12 cellular contexts compared by ENCODE assay signal in genomic region chr21:26801524-26801923, GRCh38. TPM values are rescaled to one million over a fixed set of nuclear protein-coding genes. Genes with fewer than 3 reads are reported as not detected.
DNase-seq lines count a peak whose midpoint lies in the region; ATAC-seq and TF ChIP-seq lines count a peak whose summit lies in the region.
"Had no signal": no experiment of that assay in that cellular context is flagged by ENCODE, and none has a peak within 500 bp of the region (broad histone marks: within the 10 kb centered on the region; RNA-seq: fewer than 3 reads in every experiment).

No MANE protein-coding gene starts in this region.

- intact Hi-C loops in Right ventricle myocardium inferior (cut with DNase I) = no loop called here
- intact Hi-C loops in cardiac septum (cut with DNase I) = no loop called here
- intact Hi-C loops in vagina (cut with DNase I) = loop anchor here (2.0 kb wide), 1 partner anchor 19 kb away; no protein-coding TSS in a partner anchor

- no peaks in the 10 kb centered on the region for H3K27me3 Mint-ChIP-seq in neural progenitor cell (ENCODE audit: insufficient read depth, low read depth)

- TF ChIP-seq CTCF in neural progenitor cell (IDR thresholded peaks at IDR 0.05) (no peak), vagina (IDR thresholded peaks at IDR 0.05) (no peak)

- ATAC-seq in Right ventricle myocardium inferior (peak; percentile 27), HG03196 (IDR thresholded peaks at IDR 0.05; ENCODE audit: unreplicated experiment) (no peak)
- ATAC-seq: activated CD8-positive, alpha-beta T cell treated with anti-CD3 and anti-CD28 coated beads for 36 hours had no signal

- H3K9me3 ChIP-seq in neural progenitor cell (ENCODE audit: low read depth) = no peaks in the 10 kb centered on the region
- no peaks in the 10 kb centered on the region for H3K9me3 ChIP-seq in vagina
- no peaks in the 10 kb centered on the region for H3K9me3 ChIP-seq in HAP-1

- H3K36me3 Mint-ChIP-seq in neural progenitor cell = no peaks in the 10 kb centered on the region

- no peaks in the 10 kb centered on the region for H3K27me3 ChIP-seq in neural progenitor cell
- H3K27me3 ChIP-seq in vagina = no peaks in the 10 kb centered on the region
- H3K27me3 ChIP-seq in HAP-1 (ENCODE audit: low read depth) = no peaks in the 10 kb centered on the region

- no peak overlapping the region for H3K27ac Mint-ChIP-seq in neural progenitor cell
- H3K27ac Mint-ChIP-seq: activated CD8-positive, alpha-beta T cell treated with anti-CD3 and anti-CD28 coated beads for 36 hours had no signal

- H3K79me2 ChIP-seq in neural progenitor cell (ENCODE audit: low read depth) = no peaks in the 10 kb centered on the region

- in situ Hi-C loops in HAP-1 (cut with MboI; ENCODE audit: low sequenced_read_pairs) = no loop called here

- H3K9ac ChIP-seq in neural progenitor cell = no peak overlapping the region

- no peak overlapping the region for H3K4me3 Mint-ChIP-seq in neural progenitor cell
- H3K4me3 Mint-ChIP-seq: activated CD8-positive, alpha-beta T cell treated with anti-CD3 and anti-CD28 coated beads for 36 hours had no signal

- H3K36me3 ChIP-seq in neural progenitor cell (no peaks in the 10 kb centered on the region), vagina (no peaks in the 10 kb centered on the region), HAP-1 (replicated peaks) (no peaks in the 10 kb centered on the region)

- DNase-seq in Right ventricle myocardium inferior (ENCODE audit: missing footprints) (no peak), cardiac septum (ENCODE audit: low spot score) (no peak), fibroblast of gingiva (ENCODE audit: low read depth) (peak; percentile 89), neural progenitor cell (ENCODE audit: low spot score) (no peak), vagina (ENCODE audit: extremely low spot score in 2 of 2) (no peak), HAP-1 (ENCODE audit: low spot score in 2 of 2) (no peak), LoVo (ENCODE audit: low spot score) (no peak)
- DNase-seq: activated CD8-positive, alpha-beta T cell treated with anti-CD3 and anti-CD28 coated beads for 36 hours; hippocampal formation; NCI-H1930; SHP77 treated with DMSO at 0.1 percent for 48 hours had no signal

- no peak for TF ChIP-seq POLR2A in vagina (IDR thresholded peaks at IDR 0.05)

- H4K20me1 ChIP-seq in neural progenitor cell (ENCODE audit: low read depth) = no peaks in the 10 kb centered on the region

- H3K9me3 Mint-ChIP-seq in neural progenitor cell = no peaks in the 10 kb centered on the region
- H3K9me3 Mint-ChIP-seq: activated CD8-positive, alpha-beta T cell treated with anti-CD3 and anti-CD28 coated beads for 36 hours had no signal

- H3K27ac ChIP-seq in neural progenitor cell (no peak overlapping the region), vagina (peak overlapping the region; percentile 86)

- H3K4me2 ChIP-seq in neural progenitor cell = no peak overlapping the region

- H3K4me1 ChIP-seq in neural progenitor cell (no peaks in the 10 kb centered on the region), vagina (peaks cover 32% of the 10 kb centered on the region), HAP-1 (peaks cover 3% of the 10 kb centered on the region; the same call in 1 of the 2 replicates)

- H3K4me1 Mint-ChIP-seq in neural progenitor cell = no peaks in the 10 kb centered on the region

- peak overlapping the region; percentile 22 for H2AFZ ChIP-seq in neural progenitor cell (replicated peaks)

- no peak overlapping the region for H3K4me3 ChIP-seq in neural progenitor cell
- H3K4me3 ChIP-seq in vagina = no peak overlapping the region
- H3K4me3 ChIP-seq in HAP-1 = no peak overlapping the region

- H3F3A ChIP-seq in neural progenitor cell (ENCODE audit: low read depth) = no peaks in the 10 kb centered on the region

RNA-seq across cellular contexts. Expression of gene ADAMTS1, which starts 43.7 kb away (rescaled TPM):
- total RNA-seq in Right ventricle myocardium inferior (59.3 TPM), cardiac septum (92.5 TPM), neural progenitor cell (ENCODE audit: low replicate concordance) (6.7 and 7.5 TPM in 2 replicates), vagina (241 TPM)
